Comparison of ENCODE assay signal across 8 cellular contexts in the genomic region with DNA sequence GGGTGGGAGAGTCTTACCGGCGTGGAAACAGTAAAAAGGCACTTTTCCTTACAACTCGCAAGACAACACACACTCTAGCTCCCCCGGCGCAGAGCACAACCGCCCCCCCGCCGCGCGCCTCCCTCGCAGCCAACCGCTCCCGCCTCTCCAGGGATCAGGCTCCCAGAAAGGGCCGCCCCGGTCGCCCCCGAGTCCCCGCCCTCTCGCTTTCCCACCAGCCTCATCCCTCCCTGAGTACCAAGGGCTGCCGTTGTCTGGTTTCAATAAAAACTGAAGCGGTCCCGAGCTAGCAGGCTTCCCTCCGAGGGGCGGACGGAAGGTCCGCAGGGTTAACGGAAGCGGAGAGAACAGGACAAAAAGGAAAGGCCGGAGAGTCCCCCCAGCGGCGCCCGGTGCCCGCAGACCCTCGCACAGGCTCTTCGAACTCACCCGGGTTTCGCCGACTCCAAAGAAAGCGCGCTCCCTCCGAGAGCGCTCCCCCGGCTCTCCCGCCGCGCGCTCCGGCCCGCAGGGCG. TPM values are rescaled to one million over a fixed set of nuclear protein-coding genes. Genes with fewer than 3 reads are reported as not detected.
DNase-seq lines count a peak whose midpoint lies in the region; ATAC-seq and TF ChIP-seq lines count a peak whose summit lies in the region.

No MANE protein-coding gene starts in this region.

- H3K9me3 ChIP-seq in MM.1S (replicated peaks; ENCODE audit: insufficient read depth, low read length) (no peaks in the 10 kb centered on the region), T-helper 17 cell (ENCODE audit: control insufficient read depth, low read length, poor library complexity, severe bottlenecking) (no peaks in the 10 kb centered on the region), iPS-18c (ENCODE audit: control insufficient read depth, insufficient read depth, low read length) (no peaks in the 10 kb centered on the region), skeletal muscle satellite cell (replicated peaks; ENCODE audit: low read length) (no peaks in the 10 kb centered on the region)

- H3K4me3 ChIP-seq in GM23338 = peak overlapping the region; percentile 95
- peak overlapping the region; percentile 88 for H3K4me3 ChIP-seq in MM.1S (ENCODE audit: low read length)
- H3K4me3 ChIP-seq in iPS-18c (ENCODE audit: insufficient read depth, low read depth, low read length) = peak overlapping the region; percentile 98
- peak overlapping the region; percentile 91 for H3K4me3 ChIP-seq in skeletal muscle satellite cell (ENCODE audit: low read length)

- H3K27ac Mint-ChIP-seq in GM23338 = peak overlapping the region; percentile 92
- H3K27ac Mint-ChIP-seq in T-helper 17 cell = peak overlapping the region; percentile 96
- peak overlapping the region; percentile 80 for H3K27ac Mint-ChIP-seq in MCF 10A (ENCODE audit: low read depth, unreplicated experiment)

- H3K4me3 Mint-ChIP-seq in GM23338 (peak overlapping the region; percentile 97), T-helper 17 cell (peak overlapping the region; percentile 95), MCF 10A (ENCODE audit: unreplicated experiment) (peak overlapping the region; percentile 92)

- H3F3A ChIP-seq in GM23338 (replicated peaks; ENCODE audit: low read depth) (no peaks in the 10 kb centered on the region), MM.1S (ENCODE audit: insufficient read depth, low read length) (peaks cover 10% of the 10 kb centered on the region)

- no peak overlapping the region for H2AFZ ChIP-seq in GM23338
- H2AFZ ChIP-seq in MM.1S (ENCODE audit: low read length) = peak overlapping the region; percentile 98

- H3K36me3 Mint-ChIP-seq in GM23338 (ENCODE audit: low read depth) = peaks cover 11% of the 10 kb centered on the region
- peaks cover 3% of the 10 kb centered on the region for H3K36me3 Mint-ChIP-seq in T-helper 17 cell (ENCODE audit: low read depth)
- peaks cover 15% of the 10 kb centered on the region for H3K36me3 Mint-ChIP-seq in MCF 10A (ENCODE audit: insufficient read depth, unreplicated experiment)

- ATAC-seq in GM23338 = peak; percentile 78
- peak; percentile 10 for ATAC-seq in T-helper 17 cell

- H3K79me2 ChIP-seq in GM23338 (replicated peaks; ENCODE audit: insufficient read depth) (peaks cover 54% of the 10 kb centered on the region), MM.1S (ENCODE audit: low read length) (peaks cover 56% of the 10 kb centered on the region)

- TF ChIP-seq CTCF in GM23338 (conservative IDR thresholded peaks at IDR 0.05; ENCODE audit: low read depth in 2 of 2) = no peak
- no peak for TF ChIP-seq CTCF in MM.1S (IDR thresholded peaks at IDR 0.05; ENCODE audit: low read length)
- no peak for TF ChIP-seq CTCF in MCF 10A (IDR thresholded peaks at IDR 0.05; ENCODE audit: unreplicated experiment)

- intact Hi-C loops in MCF 10A (cut with micrococcal nuclease) = loop anchor here (2.0 to 5.0 kb wide), 2 partner anchors 21 to 176 kb away; no protein-coding TSS in a partner anchor

- peak overlapping the region; percentile 81 for H3K9ac ChIP-seq in MM.1S (ENCODE audit: low read length)
- peak overlapping the region; percentile 95 for H3K9ac ChIP-seq in skeletal muscle satellite cell (ENCODE audit: low read depth, low read length)

- H3K27ac ChIP-seq in GM23338 (ENCODE audit: low read depth) = peak overlapping the region; percentile 85
- H3K27ac ChIP-seq in MM.1S (ENCODE audit: low read length) = peak overlapping the region; percentile 84; the same call in 1 of the 2 replicates

- peaks cover 10% of the 10 kb centered on the region; the same call in 1 of the 2 replicates for H3K27me3 ChIP-seq in GM23338 (ENCODE audit: insufficient read depth)
- H3K27me3 ChIP-seq in MM.1S (replicated peaks; ENCODE audit: insufficient read depth, low read length) = no peaks in the 10 kb centered on the region
- H3K27me3 ChIP-seq in skeletal muscle satellite cell (ENCODE audit: control insufficient read depth, insufficient read depth, low read length) = peaks cover 6% of the 10 kb centered on the region

- H3K4me2 ChIP-seq in GM23338 (peak overlapping the region; percentile 93), MM.1S (ENCODE audit: low read depth, low read length) (peak overlapping the region; percentile 86; the same call in 1 of the 2 replicates), skeletal muscle satellite cell (ENCODE audit: low read length) (peak overlapping the region; percentile 82)

- no peaks in the 10 kb centered on the region for H3K9me2 ChIP-seq in GM23338 (ENCODE audit: insufficient read depth)
- no peaks in the 10 kb centered on the region for H3K9me2 ChIP-seq in MM.1S (replicated peaks; ENCODE audit: insufficient read depth, low read length)

- H3K4me1 ChIP-seq in GM23338 (ENCODE audit: insufficient read depth) (peaks cover 23% of the 10 kb centered on the region), MM.1S (ENCODE audit: low read length) (peaks cover 15% of the 10 kb centered on the region), skeletal muscle satellite cell (ENCODE audit: control insufficient read depth, insufficient read depth, low read length) (peaks cover 9% of the 10 kb centered on the region)

- POLR2A ChIA-PET in MCF 10A (lab: Yijun Ruan, JAX) = interaction anchor here (0.5 to 5.3 kb wide), 24 partner anchors 8 to 1596 kb away, joined by 3 to 61 read pairs (median 5); no protein-coding TSS in a partner anchor

- H3K36me3 ChIP-seq in GM23338 (ENCODE audit: insufficient read depth) = peaks cover 4% of the 10 kb centered on the region; the same call in 1 of the 2 replicates
- H3K36me3 ChIP-seq in MM.1S (replicated peaks; ENCODE audit: insufficient read depth, low read length) = no peaks in the 10 kb centered on the region
- no peaks in the 10 kb centered on the region for H3K36me3 ChIP-seq in skeletal muscle satellite cell (ENCODE audit: insufficient read depth, low read length)

- DNase-seq in EH (ENCODE audit: low read depth) (peak; percentile 81), GM23338 (ENCODE audit: low spot score) (peak; percentile 71), MM.1S (no peak), T-helper 17 cell (peak; percentile 33 to 56 (median 52)), MCF 10A (ENCODE audit: unreplicated experiment) (peak; percentile 68), NCI-H1930 (lab: John Stamatoyannopoulos, UW) (no peak)

- H3K4me1 Mint-ChIP-seq in GM23338 = peaks cover 35% of the 10 kb centered on the region
- H3K4me1 Mint-ChIP-seq in T-helper 17 cell = peaks cover 51% of the 10 kb centered on the region
- H3K4me1 Mint-ChIP-seq in MCF 10A (ENCODE audit: insufficient read depth, unreplicated experiment) = peaks cover 31% of the 10 kb centered on the region

- BruUV-seq in MCF 10A (replicated peaks; lab: Mats Ljungman, UMichigan) = no TSS peak

- H3K27me3 Mint-ChIP-seq in GM23338 (ENCODE audit: insufficient read depth, low read depth, poor library complexity) (peaks cover 21% of the 10 kb centered on the region), T-helper 17 cell (no peaks in the 10 kb centered on the region), MCF 10A (ENCODE audit: insufficient read depth, unreplicated experiment) (no peaks in the 10 kb centered on the region)

- CTCF ChIA-PET in MCF 10A (lab: Yijun Ruan, JAX) = interaction anchor here (0.6 to 1.9 kb wide), 10 partner anchors 14 to 230 kb away, joined by 3 to 6 read pairs (median 4); no protein-coding TSS in a partner anchor

- H4K20me1 ChIP-seq in GM23338 (replicated peaks; ENCODE audit: insufficient read depth) = peaks cover 44% of the 10 kb centered on the region
- H4K20me1 ChIP-seq in MM.1S (ENCODE audit: insufficient read depth, low read length) = no peaks in the 10 kb centered on the region

- H3K9me3 Mint-ChIP-seq in GM23338 (no peaks in the 10 kb centered on the region; the same call in 1 of the 3 replicates), MCF 10A (ENCODE audit: unreplicated experiment) (no peaks in the 10 kb centered on the region)

TF ChIP-seq in GM23338, 12 proteins besides CTCF, POLR2A, EP300 and RAD21 (continues in another document):
- TF ChIP-seq STAT1 (IDR thresholded peaks at IDR 0.05; ENCODE audit: unreplicated experiment) (no peak), EZH2phosphoT487 (IDR thresholded peaks at IDR 0.05; ENCODE audit: unreplicated experiment) (no peak), JUNB (IDR thresholded peaks at IDR 0.05; ENCODE audit: unreplicated experiment) (no peak), POLR2AphosphoS5 (IDR thresholded peaks at IDR 0.05; ENCODE audit: low read depth) (no peak), EZH2 (IDR thresholded peaks at IDR 0.05; ENCODE audit: low read depth, unreplicated experiment) (no peak), NANOG (IDR thresholded peaks at IDR 0.05; ENCODE audit: borderline replicate concordance) (no peak)

RNA-seq across cellular contexts. Expression of a gene that starts 0.8 kb away (rescaled TPM):
- 169 and 180 TPM in 2 replicates for total RNA-seq in GM23338 (2014; rRNA removed; shearing (Covaris generic))
- polyA plus RNA-seq in GM23338 (2016; fragmentation: Nextera tagmentation; extraction: Ambion mirVana) = 66.9 and 83.3 TPM in 2 replicates
- total RNA-seq in T-helper 17 cell (100 to 1,000 TPM; 121 to 147 TPM), MCF 10A (2022) (56.6 and 58.3 TPM in 2 replicates)
- total RNA-seq in skeletal muscle satellite cell (2012; rRNA removed) = 51.8 and 57.8 TPM in 2 replicates

Comparison
In these comparisons a context has a peak if more than half of its experiments do, and no peak if none do; other contexts are left out.
1. DNase-seq: peak in EH (single experiment), GM23338 (single experiment), T-helper 17 cell (3 of 3) and MCF 10A (single experiment); none in MM.1S (single experiment) and NCI-H1930 (0 of 2).
2. Peak in every context shown above with its lines, with median percentiles within 50 percentile points of each other: H3K4me2 ChIP-seq, H3K4me3 ChIP-seq, H3K27ac Mint-ChIP-seq and H3K4me3 Mint-ChIP-seq.